ENCODE assay signal across 8 cellular contexts in the genomic region with DNA sequence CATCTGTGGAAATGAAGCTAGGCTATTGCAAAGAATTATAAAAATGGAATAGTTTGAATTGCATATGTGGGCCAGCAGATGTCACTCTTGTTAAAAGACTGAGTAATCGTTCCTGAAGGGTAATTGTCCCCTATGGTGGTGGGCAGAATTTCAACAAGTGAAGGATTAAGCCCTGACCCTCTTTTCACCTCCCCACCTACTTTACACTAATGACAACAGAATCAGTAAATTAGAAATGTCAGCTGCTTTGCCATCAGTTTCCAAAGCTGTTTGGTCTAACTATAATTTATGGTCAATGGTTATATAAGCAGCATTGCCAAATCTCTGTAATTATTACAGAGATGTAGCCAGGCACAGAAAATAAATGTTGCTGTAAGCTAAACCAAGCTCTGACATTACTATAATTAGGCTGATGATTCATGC.
DNase-seq lines count a peak whose midpoint lies in the region; ATAC-seq and TF ChIP-seq lines count a peak whose summit lies in the region.

No MANE protein-coding gene starts in this region.

- H2AFZ ChIP-seq in Loucy (ENCODE audit: low read length), result no peak overlapping the region

- no peak overlapping the region for H3K4me2 ChIP-seq in Loucy (ENCODE audit: low read depth, low read length, poor library complexity, severe bottlenecking)

- H3K4me1 ChIP-seq in Loucy (ENCODE audit: insufficient read depth, low read length, poor library complexity, severe bottlenecking) (no peaks in the 10 kb centered on the region), prostate gland (replicated peaks) (no peaks in the 10 kb centered on the region)

- H3K4me3 ChIP-seq in Loucy (ENCODE audit: low read length, poor library complexity, severe bottlenecking), result no peak overlapping the region
- H3K4me3 ChIP-seq in kidney epithelial cell (ENCODE audit: low read depth, low read length), result no peak overlapping the region
- H3K4me3 ChIP-seq in prostate gland, result no peak overlapping the region

- peak; percentile 71 for ATAC-seq in GM21447 (IDR thresholded peaks at IDR 0.05; ENCODE audit: unreplicated experiment)
- ATAC-seq in stimulated activated effector memory CD8-positive, alpha-beta T cell treated with anti-CD3 and anti-CD28 coated beads, Interleukin-12 subunit alpha, Interleukin-12 subunit beta, amount 100 ng/mL, for 72 hours, result no peak

- 4% methylated on average over 1 of the region's 1 CpG for WGBS in prostate gland

- no peaks in the 10 kb centered on the region for H3K27me3 ChIP-seq in Loucy (ENCODE audit: insufficient read depth, low read length, poor library complexity, severe bottlenecking)
- H3K27me3 ChIP-seq in kidney epithelial cell (ENCODE audit: control insufficient read depth, insufficient read depth, low read length), result no peaks in the 10 kb centered on the region
- no peaks in the 10 kb centered on the region for H3K27me3 ChIP-seq in prostate gland (replicated peaks; ENCODE audit: insufficient read depth)

- no peaks in the 10 kb centered on the region for H3K9me3 ChIP-seq in Loucy (ENCODE audit: insufficient read depth, low read depth, low read length)
- H3K9me3 ChIP-seq in prostate gland, result no peaks in the 10 kb centered on the region

- peak; percentile 66 for TF ChIP-seq CTCF in Loucy (conservative IDR thresholded peaks at IDR 0.05; ENCODE audit: low read length)
- peak; percentile 62 for TF ChIP-seq CTCF in kidney epithelial cell (IDR thresholded peaks at IDR 0.05; ENCODE audit: insufficient read depth, low read length, poor library complexity, severe bottlenecking)
- TF ChIP-seq CTCF in prostate gland (IDR thresholded peaks at IDR 0.05), result no peak

- H3K9me2 ChIP-seq in Loucy (replicated peaks; ENCODE audit: low read depth, low read length), result no peaks in the 10 kb centered on the region

- no peak overlapping the region for H3K9ac ChIP-seq in Loucy (ENCODE audit: low read depth, low read length, poor library complexity, severe bottlenecking)

- H3K36me3 ChIP-seq in Loucy (ENCODE audit: insufficient read depth, low read length) (no peaks in the 10 kb centered on the region), kidney epithelial cell (ENCODE audit: control insufficient read depth, insufficient read depth, low read length) (no peaks in the 10 kb centered on the region), prostate gland (no peaks in the 10 kb centered on the region)

- no peak overlapping the region for H3K27ac ChIP-seq in prostate gland

- DNase-seq in Caki2 (ENCODE audit: low read depth), result peak; percentile 56
- peak; percentile 14 for DNase-seq in RPMI8226
- no peak for DNase-seq in kidney epithelial cell (ENCODE audit: low read depth)
- no peak for DNase-seq in stimulated activated CD8-positive, alpha-beta memory T cell treated with anti-CD3 and anti-CD28 coated beads, Interleukin-4, amount 100 ng/mL, for 48 hours
- no peak for DNase-seq in prostate gland (ENCODE audit: low spot score)
- DNase-seq in stimulated activated effector memory CD8-positive, alpha-beta T cell treated with anti-CD3 and anti-CD28 coated beads, Interleukin-12 subunit alpha, Interleukin-12 subunit beta, amount 100 ng/mL, for 72 hours (ENCODE audit: low spot score in 2 of 2), result no peak

- no peak overlapping the region for H3K4me3 Mint-ChIP-seq in stimulated activated effector memory CD8-positive, alpha-beta T cell treated with anti-CD3 and anti-CD28 coated beads, Interleukin-12 subunit alpha, Interleukin-12 subunit beta, amount 100 ng/mL, for 72 hours

- H3F3A ChIP-seq in Loucy (ENCODE audit: low read depth), result no peaks in the 10 kb centered on the region

- H3K36me3 Mint-ChIP-seq in stimulated activated effector memory CD8-positive, alpha-beta T cell treated with anti-CD3 and anti-CD28 coated beads, Interleukin-12 subunit alpha, Interleukin-12 subunit beta, amount 100 ng/mL, for 72 hours, result no peaks in the 10 kb centered on the region

- in situ Hi-C loops in Caki2 (cut with HindIII; ENCODE audit: low pct_unique_long_range_greater_than_20kb, low sequenced_read_pairs), result no loop called here

- intact Hi-C loops in prostate gland (cut with DNase I), result no loop called here

- H3K27ac Mint-ChIP-seq in stimulated activated effector memory CD8-positive, alpha-beta T cell treated with anti-CD3 and anti-CD28 coated beads, Interleukin-12 subunit alpha, Interleukin-12 subunit beta, amount 100 ng/mL, for 72 hours, result no peak overlapping the region

- H3K79me2 ChIP-seq in Loucy (ENCODE audit: insufficient read depth, low read length), result no peaks in the 10 kb centered on the region

- no peaks in the 10 kb centered on the region for H4K20me1 ChIP-seq in Loucy (ENCODE audit: insufficient read depth, low read length, poor library complexity, severe bottlenecking)

- peaks cover 7% of the 10 kb centered on the region for H3K9me3 Mint-ChIP-seq in stimulated activated effector memory CD8-positive, alpha-beta T cell treated with anti-CD3 and anti-CD28 coated beads, Interleukin-12 subunit alpha, Interleukin-12 subunit beta, amount 100 ng/mL, for 72 hours

- no peak for TF ChIP-seq POLR2A in prostate gland (IDR thresholded peaks at IDR 0.05)

- no peaks in the 10 kb centered on the region for H3K4me1 Mint-ChIP-seq in stimulated activated effector memory CD8-positive, alpha-beta T cell treated with anti-CD3 and anti-CD28 coated beads, Interleukin-12 subunit alpha, Interleukin-12 subunit beta, amount 100 ng/mL, for 72 hours

Comparison
In these comparisons a context has a peak if more than half of its experiments do, and no peak if none do; other contexts are left out.
1. DNase-seq: peak in Caki2 (single experiment) and RPMI8226 (single experiment); none in kidney epithelial cell (single experiment), stimulated activated CD8-positive, alpha-beta memory T cell treated with anti-CD3 and anti-CD28 coated beads, Interleukin-4, amount 100 ng/mL, for 48 hours (single experiment), prostate gland (single experiment) and stimulated activated effector memory CD8-positive, alpha-beta T cell treated with anti-CD3 and anti-CD28 coated beads, Interleukin-12 subunit alpha, Interleukin-12 subunit beta, amount 100 ng/mL, for 72 hours (0 of 2).
2. CTCF ChIP-seq: peak in Loucy (single experiment) and kidney epithelial cell (single experiment); none in prostate gland (0 of 4).